In genomic region chr9:99044827-99045226, GRCh38 we compare ENCODE assay signal across 16 cellular contexts.
"Had no signal": no experiment of that assay in that cellular context is flagged by ENCODE, and none has a peak within 500 bp of the region (broad histone marks: within the 10 kb centered on the region; RNA-seq: fewer than 3 reads in every experiment).

No MANE protein-coding gene starts in this region.

- ATAC-seq: activated naive CD4-positive, alpha-beta T cell treated with anti-CD3 and anti-CD28 coated beads, Interleukin-2, amount 50 U/mL, for 72 hours; activated T-cell treated with anti-CD3 and anti-CD28 coated beads, Interleukin-2, amount 50 U/mL, for 72 hours; left lung; naive thymus-derived CD8-positive, alpha-beta T cell; upper lobe of right lung had no signal

- H3K27me3 Mint-ChIP-seq: naive thymus-derived CD8-positive, alpha-beta T cell had no signal

- DNase-seq: activated CD4-positive, alpha-beta T cell treated with anti-CD3 and anti-CD28 coated beads for 4 hours; activated CD4-positive, alpha-beta T cell treated with anti-CD3 and anti-CD28 coated beads, Interleukin-2, amount 50 U/mL, for 48 hours; activated CD4-positive, CD25-positive, alpha-beta regulatory T cell; activated gamma-delta T cell; activated T-cell treated with anti-CD3 and anti-CD28 coated beads, Interleukin-2, amount 50 U/mL, for 72 hours; erythroblast; foreskin melanocyte; kidney glomerular epithelial cell; left lung; naive thymus-derived CD8-positive, alpha-beta T cell; spleen; stimulated activated CD4-positive, alpha-beta T cell treated with anti-CD3 and anti-CD28 coated beads, Interleukin-4, amount 100 ng/mL, for 1 hour; stimulated activated naive CD4-positive, alpha-beta T cell treated with Interleukin-2 at 50 U/mL for 16 hours; upper lobe of right lung had no signal

- H3K27ac Mint-ChIP-seq: activated naive CD4-positive, alpha-beta T cell treated with anti-CD3 and anti-CD28 coated beads, Interleukin-2, amount 50 U/mL, for 72 hours; activated T-cell treated with anti-CD3 and anti-CD28 coated beads, Interleukin-2, amount 50 U/mL, for 72 hours; mesothelial cell of epicardium had no signal

- H3K4me3 Mint-ChIP-seq: activated T-cell treated with anti-CD3 and anti-CD28 coated beads, Interleukin-2, amount 50 U/mL, for 72 hours; mesothelial cell of epicardium; naive thymus-derived CD8-positive, alpha-beta T cell had no signal
